ENCODE assay signal across 14 cellular contexts in genomic region chr7:15424468-15424867, GRCh38.
"Had no signal": no experiment of that assay in that cellular context is flagged by ENCODE, and none has a peak within 500 bp of the region (broad histone marks: within the 10 kb centered on the region; RNA-seq: fewer than 3 reads in every experiment).

No MANE protein-coding gene starts in this region.

- H3K27me3 Mint-ChIP-seq: naive thymus-derived CD4-positive, alpha-beta T cell had no signal

- H3K36me3 ChIP-seq: neutrophil, right atrium auricular region, spleen had no signal

- H3K9me3 ChIP-seq: neutrophil, right atrium auricular region, spleen had no signal

- H3K4me3 ChIP-seq: right atrium auricular region, spleen had no signal

- H3K4me1 Mint-ChIP-seq: naive thymus-derived CD4-positive, alpha-beta T cell had no signal

- H3K4me3 Mint-ChIP-seq: activated CD8-positive, alpha-beta T cell treated with anti-CD3 and anti-CD28 coated beads, Interleukin-2, amount 10 ng/mL, durations not matched to agents 7 days and 5 days; activated naive CD4-positive, alpha-beta T cell treated with anti-CD3 and anti-CD28 coated beads for 36 hours; activated T-helper 1 cell treated with anti-CD3 and anti-CD28 coated beads, Interleukin-12 subunit alpha, Interleukin-12 subunit beta, Interleukin-2, Interleukin-4 antibody, amounts not matched to agents 30 ng/mL and 10 ng/mL and 1 ng/mL, durations not matched to agents 14 hours and 24 hours and 36 hours; naive thymus-derived CD4-positive, alpha-beta T cell had no signal

- ATAC-seq: activated CD8-positive, alpha-beta T cell treated with anti-CD3 and anti-CD28 coated beads, Interleukin-2, amount 10 ng/mL, durations not matched to agents 7 days and 5 days; foreskin keratinocyte; left colon; naive thymus-derived CD4-positive, alpha-beta T cell had no signal

- H3K27me3 ChIP-seq: foreskin keratinocyte, neutrophil, right atrium auricular region, spleen had no signal

- H3K4me1 ChIP-seq: foreskin keratinocyte, right atrium auricular region, spleen had no signal

- DNase-seq: activated CD4-positive, alpha-beta T cell treated with anti-CD3 and anti-CD28 coated beads for 4 hours; activated CD8-positive, alpha-beta memory T cell treated with anti-CD3 and anti-CD28 coated beads, Interleukin-2, amount 50 U/mL, for 48 hours; activated CD8-positive, alpha-beta T cell treated with anti-CD3 and anti-CD28 coated beads, Interleukin-2, amount 10 ng/mL, durations not matched to agents 7 days and 5 days; activated naive CD4-positive, alpha-beta T cell treated with anti-CD3 and anti-CD28 coated beads for 36 hours; cerebellar nuclear complex; foreskin keratinocyte; left colon; naive thymus-derived CD4-positive, alpha-beta T cell; spleen; stimulated activated naive CD4-positive, alpha-beta T cell treated with Interleukin-2 at 50 U/mL for 16 hours; T-helper 1 cell had no signal

- H3K27ac Mint-ChIP-seq: activated CD8-positive, alpha-beta T cell treated with anti-CD3 and anti-CD28 coated beads, Interleukin-2, amount 10 ng/mL, durations not matched to agents 7 days and 5 days; activated naive CD4-positive, alpha-beta T cell treated with anti-CD3 and anti-CD28 coated beads for 36 hours; activated T-helper 1 cell treated with anti-CD3 and anti-CD28 coated beads, Interleukin-12 subunit alpha, Interleukin-12 subunit beta, Interleukin-2, Interleukin-4 antibody, amounts not matched to agents 30 ng/mL and 10 ng/mL and 1 ng/mL, durations not matched to agents 14 hours and 24 hours and 36 hours had no signal

- H3K27ac ChIP-seq: foreskin keratinocyte, neutrophil, right atrium auricular region, spleen had no signal
